8 cellular contexts compared by ENCODE assay signal in the genomic region with DNA sequence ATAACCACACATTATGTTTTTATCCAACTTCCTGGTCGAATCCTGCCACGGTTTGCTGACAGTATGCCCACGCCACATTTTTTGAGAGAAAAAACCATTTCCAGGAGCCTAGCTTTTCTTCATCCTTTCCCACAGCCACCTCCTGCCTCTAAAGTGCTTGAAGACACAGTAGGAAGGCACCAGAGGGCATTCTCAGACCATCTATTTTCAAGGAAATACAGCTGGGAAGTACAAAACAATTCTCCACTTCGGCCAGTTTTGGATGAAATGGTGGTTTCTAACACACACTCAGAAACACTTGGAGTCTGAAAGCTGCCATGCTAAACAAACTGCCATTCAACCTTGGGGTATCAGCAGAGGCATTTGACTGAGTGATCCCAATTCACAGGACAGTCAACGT.
DNase-seq lines count a peak whose midpoint lies in the region; ATAC-seq, FAIRE-seq and TF ChIP-seq lines count a peak whose summit lies in the region.

No MANE protein-coding gene starts in this region.

- TF ChIP-seq EP300 in A549 (IDR thresholded peaks at IDR 0.05) = no peak

- no peak overlapping the region for H3K4me2 ChIP-seq in A549

- peaks cover 14% of the 10 kb centered on the region; the same call in 2 of the 3 replicates for H3K4me1 ChIP-seq in A549

- WGBS in A549 (ENCODE audit: missing lambda C conversion rate) = 17% methylated on average over 5 of the region's 5 CpGs

- TF ChIP-seq RAD21 in A549 (conservative IDR thresholded peaks at IDR 0.05 in 1 of 2, IDR thresholded peaks at IDR 0.05 in 1 of 2) = peak; percentile 61 to 78

- no peak for TF ChIP-seq POLR2A in A549 (IDR thresholded peaks at IDR 0.05; ENCODE audit: low read length)

- ATAC-seq in A549 (peak; percentile 78 to 83; a peak in 5 of 6 replicates), GM18867 (IDR thresholded peaks at IDR 0.05; ENCODE audit: unreplicated experiment) (no peak), HG03135 (IDR thresholded peaks at IDR 0.05; ENCODE audit: unreplicated experiment) (no peak)

- DNase-seq in A549 (ENCODE audit: low read depth in 1 of 2, low spot score in 1 of 2) = peak in 1 of 2 experiments; percentile 45
- no peak for DNase-seq in HFF-Myc (ENCODE audit: extremely low read depth, low read depth)
- DNase-seq in amniotic stem cell (lab: John Stamatoyannopoulos, UW) = peak; percentile 69
- DNase-seq in activated CD4-positive, CD25-positive, alpha-beta regulatory T cell (lab: John Stamatoyannopoulos, UW) = no peak
- DNase-seq in cerebellum (ENCODE audit: low spot score) = no peak

- FAIRE-seq in A549 (lab: Jason Lieb, UNC) (no peak), islet of Langerhans (lab: Jason Lieb, UNC) (peak; percentile 53)

- TF ChIP-seq CTCF in A549 (IDR thresholded peaks at IDR 0.05) (peak; percentile 47), HFF-Myc (IDR thresholded peaks at IDR 0.05; ENCODE audit: low read depth, low read length, missing control alignments) (peak; percentile 43)

- H3K9me3 ChIP-seq in A549 = no peaks in the 10 kb centered on the region

- H3K27ac ChIP-seq in A549 = peak overlapping the region in 1 of 2 experiments; percentile 8; a peak in 1 of 6 replicates

- no peak overlapping the region for H3K4me3 ChIP-seq in A549
- H3K4me3 ChIP-seq in HFF-Myc (replicated peaks; ENCODE audit: low read depth, low read length) = no peak overlapping the region

- POLR2A ChIA-PET in A549 (lab: Yijun Ruan, JAX) = no interaction called here

- CTCF ChIA-PET in A549 (lab: Yijun Ruan, JAX) = interaction anchor here (0.5 to 3.6 kb wide), 20 partner anchors 13 to 1199 kb away, joined by 3 to 19 read pairs (median 3); no protein-coding TSS in a partner anchor

TF ChIP-seq in A549, 52 proteins besides CTCF, POLR2A, EP300 and RAD21:
- TF ChIP-seq ESRRA (IDR thresholded peaks at IDR 0.05; ENCODE audit: borderline replicate concordance, low read length) (no peak), SMC3 (IDR thresholded peaks at IDR 0.05) (peak; percentile 83)

Comparison
In these comparisons a context has a peak if more than half of its experiments do, and no peak if none do; other contexts are left out.
1. ATAC-seq: peak in A549 (2 of 2); none in GM18867 (single experiment) and HG03135 (single experiment).